ENCODE assay signal across 24 cellular contexts in the genomic region with DNA sequence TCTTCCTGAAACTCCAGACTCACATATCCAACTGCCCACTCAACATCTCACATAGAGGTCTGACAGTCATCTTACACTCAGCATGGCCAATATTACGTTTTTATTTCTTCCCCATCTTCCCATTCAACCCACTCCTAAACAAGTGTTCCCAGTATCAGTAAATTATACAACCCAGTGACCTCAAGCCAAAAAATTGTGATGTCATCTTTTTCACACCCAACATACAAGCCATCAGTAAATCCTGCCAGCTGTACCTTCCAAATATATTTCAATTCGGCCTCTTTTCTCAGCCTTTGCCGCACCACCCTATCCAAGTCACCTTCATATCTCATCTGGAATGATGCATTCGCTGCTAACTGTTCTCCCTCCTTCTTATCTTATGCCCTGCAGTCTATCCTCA.
"Had no signal": no experiment of that assay in that cellular context is flagged by ENCODE, and none has a peak within 500 bp of the region (broad histone marks: within the 10 kb centered on the region; RNA-seq: fewer than 3 reads in every experiment).

No MANE protein-coding gene starts in this region.

- DNase-seq: effector memory CD4-positive, alpha-beta T cell; glutamatergic neuron; immature natural killer cell; left colon; left ventricle myocardium superior; mesendoderm; naive B cell; occipital lobe; pancreas; right cardiac atrium; stimulated activated CD4-positive, alpha-beta T cell treated with anti-CD3 and anti-CD28 coated beads, Interleukin-4, amount 100 ng/mL, for 1 hour; stimulated activated CD8-positive, alpha-beta memory T cell treated with anti-CD3 and anti-CD28 coated beads, Interleukin-4, amount 100 ng/mL, for 48 hours; stimulated activated naive CD8-positive, alpha-beta T cell treated with anti-CD3 and anti-CD28 coated beads, Interleukin-15, Interleukin-2, amounts not matched to agents 100 U/mL and 50 U/mL, for 24 hours; testis had no signal

- H3K4me1 ChIP-seq: pancreas, testis, tibial nerve had no signal

- H3K4me3 ChIP-seq: esophagus muscularis mucosa, gastroesophageal sphincter, lung, pancreas, testis, tibial nerve had no signal

- ATAC-seq: gastroesophageal sphincter; left colon; left ventricle myocardium superior; pancreas; right cardiac atrium; stimulated activated effector memory CD8-positive, alpha-beta T cell treated with anti-CD3 and anti-CD28 coated beads, Interleukin-12 subunit alpha, Interleukin-12 subunit beta, amount 100 ng/mL, for 72 hours; stimulated activated naive CD8-positive, alpha-beta T cell treated with anti-CD3 and anti-CD28 coated beads, Interleukin-15, Interleukin-2, amounts not matched to agents 100 U/mL and 50 U/mL, for 24 hours had no signal

- FAIRE-seq: endometrium, keratinocyte, pancreas had no signal

- H3K27me3 Mint-ChIP-seq: naive B cell, progenitor cell of endocrine pancreas had no signal

- H3K4me3 Mint-ChIP-seq: immature natural killer cell; naive B cell; nephron; stimulated activated effector memory CD8-positive, alpha-beta T cell treated with anti-CD3 and anti-CD28 coated beads, Interleukin-12 subunit alpha, Interleukin-12 subunit beta, amount 100 ng/mL, for 72 hours had no signal

- H3K9me3 Mint-ChIP-seq: immature natural killer cell; naive B cell; nephron; stimulated activated effector memory CD8-positive, alpha-beta T cell treated with anti-CD3 and anti-CD28 coated beads, Interleukin-12 subunit alpha, Interleukin-12 subunit beta, amount 100 ng/mL, for 72 hours had no signal

- H3K27ac Mint-ChIP-seq: nephron; stimulated activated effector memory CD8-positive, alpha-beta T cell treated with anti-CD3 and anti-CD28 coated beads, Interleukin-12 subunit alpha, Interleukin-12 subunit beta, amount 100 ng/mL, for 72 hours had no signal

- H3K4me1 Mint-ChIP-seq: immature natural killer cell had no signal

- H3K27me3 ChIP-seq: esophagus muscularis mucosa, gastroesophageal sphincter, pancreas, testis, tibial nerve had no signal

- H3K9me3 ChIP-seq: esophagus muscularis mucosa, gastroesophageal sphincter, pancreas, testis, tibial nerve had no signal

- H3K27ac ChIP-seq: epithelial cell of prostate, gastroesophageal sphincter, pancreas, testis, tibial nerve had no signal
